ENCODE assay signal across 8 cellular contexts in the genomic region with DNA sequence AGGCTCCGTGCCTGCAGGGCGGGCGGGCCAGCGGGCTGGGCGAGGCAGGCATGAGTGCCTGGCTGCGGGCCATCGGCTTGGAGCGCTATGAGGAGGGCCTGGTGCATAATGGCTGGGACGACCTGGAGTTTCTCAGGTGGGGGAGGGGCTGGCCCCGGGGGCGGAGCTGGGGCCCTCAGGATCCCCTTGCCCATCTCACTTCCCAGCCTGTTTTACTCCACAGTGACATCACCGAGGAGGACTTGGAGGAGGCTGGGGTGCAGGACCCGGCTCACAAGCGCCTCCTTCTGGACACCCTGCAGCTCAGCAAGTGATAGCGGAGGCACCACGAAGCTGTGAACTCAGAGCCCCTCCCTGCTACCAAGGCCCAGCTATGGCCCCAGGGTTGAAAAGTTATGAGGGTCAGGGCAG. TPM values are rescaled to one million over a fixed set of nuclear protein-coding genes. Genes with fewer than 3 reads are reported as not detected.
A peak's percentile ranks its signal among the peaks of the same experiment; 100 is the strongest.
DNase-seq lines count a peak whose midpoint lies in the region; ATAC-seq lines count a peak whose summit lies in the region.

No MANE protein-coding gene starts in this region.

- H3K36me3 Mint-ChIP-seq in activated CD4-positive, alpha-beta T cell treated with anti-CD3 and anti-CD28 coated beads, Interleukin-2, amount 10 ng/mL, durations not matched to agents 7 days and 5 days (ENCODE audit: low read depth), result peaks cover 24% of the 10 kb centered on the region
- peaks cover 0 to 22% of the 10 kb centered on the region in 2 donors for H3K36me3 Mint-ChIP-seq in naive B cell

- CTCF ChIA-PET in activated CD4-positive, alpha-beta T cell treated with anti-CD3 and anti-CD28 coated beads, Interleukin-2, amount 10 ng/mL, durations not matched to agents 7 days and 5 days (lab: Charles Lee), result interaction anchor here (0.5 to 1.7 kb wide), 8 partner anchors 11 to 213 kb away, joined by 3 to 9 read pairs (median 4); a partner anchor contains a TSS

- peaks cover 35% of the 10 kb centered on the region for H3K27me3 Mint-ChIP-seq in activated CD4-positive, alpha-beta T cell treated with anti-CD3 and anti-CD28 coated beads, Interleukin-2, amount 10 ng/mL, durations not matched to agents 7 days and 5 days
- peaks cover 24 to 40% (median 38%) of the 10 kb centered on the region in 3 donors for H3K27me3 Mint-ChIP-seq in naive B cell

- H3K4me3 Mint-ChIP-seq in activated CD4-positive, alpha-beta T cell treated with anti-CD3 and anti-CD28 coated beads, Interleukin-2, amount 10 ng/mL, durations not matched to agents 7 days and 5 days, result no peak overlapping the region
- no peak overlapping the region for H3K4me3 Mint-ChIP-seq in naive B cell

- H3K27ac Mint-ChIP-seq in activated CD4-positive, alpha-beta T cell treated with anti-CD3 and anti-CD28 coated beads, Interleukin-2, amount 10 ng/mL, durations not matched to agents 7 days and 5 days, result no peak overlapping the region
- H3K27ac Mint-ChIP-seq in naive B cell, result no peak overlapping the region

- DNase-seq in activated T-cell treated with anti-CD3 and anti-CD28 coated beads for 1 hour (ENCODE audit: low read depth) (peak; percentile 28), activated T-cell treated with anti-CD3 and anti-CD28 coated beads for 4 hours (no peak), NCI-H1092 (lab: John Stamatoyannopoulos, UW) (peak; percentile 26), fibroblast of gingiva (ENCODE audit: low read depth) (peak; percentile 50), naive B cell (no peak), HPDE6-E6E7 (ENCODE audit: extremely low spot score) (no peak)
- peak; percentile 42 for DNase-seq in activated CD4-positive, alpha-beta T cell treated with anti-CD3 and anti-CD28 coated beads, Interleukin-2, amount 10 ng/mL, durations not matched to agents 7 days and 5 days

- H3K9me3 Mint-ChIP-seq in activated CD4-positive, alpha-beta T cell treated with anti-CD3 and anti-CD28 coated beads, Interleukin-2, amount 10 ng/mL, durations not matched to agents 7 days and 5 days, result no peaks in the 10 kb centered on the region
- peaks cover 0 to 6% (median 2%) of the 10 kb centered on the region in 7 donors for H3K9me3 Mint-ChIP-seq in naive B cell

- ATAC-seq in naive B cell (ENCODE audit: low read depth in 2 of 2) (peak; percentile 42 to 64), HG03280 (IDR thresholded peaks at IDR 0.05; ENCODE audit: unreplicated experiment) (no peak)

- peaks cover 16% of the 10 kb centered on the region for H3K4me1 Mint-ChIP-seq in activated CD4-positive, alpha-beta T cell treated with anti-CD3 and anti-CD28 coated beads, Interleukin-2, amount 10 ng/mL, durations not matched to agents 7 days and 5 days
- H3K4me1 Mint-ChIP-seq in naive B cell, result peaks cover 44 to 51% (median 47%) of the 10 kb centered on the region in 3 donors

- POLR2A ChIA-PET in activated CD4-positive, alpha-beta T cell treated with anti-CD3 and anti-CD28 coated beads, Interleukin-2, amount 10 ng/mL, durations not matched to agents 7 days and 5 days (lab: Charles Lee), result no interaction called here

RNA-seq across cellular contexts. Expression of a gene that starts 5.9 kb away (rescaled TPM):
- not detected for total RNA-seq in activated CD4-positive, alpha-beta T cell treated with anti-CD3 and anti-CD28 coated beads, Interleukin-2, amount 10 ng/mL, durations not matched to agents 7 days and 5 days
- not detected for polyA plus RNA-seq in naive B cell (ENCODE audit: low read depth in 6 of 6)

RNA-seq across cellular contexts. Expression of a gene that starts 13.5 kb away (rescaled TPM):
- 100 to 1,000 TPM; 112 to 122 TPM for total RNA-seq in activated CD4-positive, alpha-beta T cell treated with anti-CD3 and anti-CD28 coated beads, Interleukin-2, amount 10 ng/mL, durations not matched to agents 7 days and 5 days
- polyA plus RNA-seq in naive B cell (ENCODE audit: low read depth in 6 of 6), result 10 to 100 TPM in 1 of 6 donors, 1 to 10 TPM in 5; 4.8 to 13.1 (median 7.7) TPM

RNA-seq across cellular contexts. Expression of a gene that starts 21.5 kb away (rescaled TPM):
- total RNA-seq in activated CD4-positive, alpha-beta T cell treated with anti-CD3 and anti-CD28 coated beads, Interleukin-2, amount 10 ng/mL, durations not matched to agents 7 days and 5 days, result not detected
- 1 to 10 TPM in 2 of 6 donors, under 1 TPM in 2, not detected in 2; 0.70 to 1.6 (median 1.2) TPM for polyA plus RNA-seq in naive B cell (ENCODE audit: low read depth in 6 of 6)

RNA-seq across cellular contexts. Expression of a gene that starts 46.1 kb away (rescaled TPM):
- total RNA-seq in activated CD4-positive, alpha-beta T cell treated with anti-CD3 and anti-CD28 coated beads, Interleukin-2, amount 10 ng/mL, durations not matched to agents 7 days and 5 days, result not detected
- not detected for polyA plus RNA-seq in naive B cell (ENCODE audit: low read depth in 6 of 6)

Comparison
In these comparisons a context has a peak if more than half of its experiments do, and no peak if none do; other contexts are left out.
1. DNase-seq: peak in activated T-cell treated with anti-CD3 and anti-CD28 coated beads for 1 hour (single experiment), NCI-H1092 (single experiment), activated CD4-positive, alpha-beta T cell treated with anti-CD3 and anti-CD28 coated beads, Interleukin-2, amount 10 ng/mL, durations not matched to agents 7 days and 5 days (single experiment) and fibroblast of gingiva (single experiment); none in activated T-cell treated with anti-CD3 and anti-CD28 coated beads for 4 hours (single experiment), naive B cell (single experiment) and HPDE6-E6E7 (single experiment).